Comparison of ENCODE assay signal across 8 cellular contexts in the genomic region with DNA sequence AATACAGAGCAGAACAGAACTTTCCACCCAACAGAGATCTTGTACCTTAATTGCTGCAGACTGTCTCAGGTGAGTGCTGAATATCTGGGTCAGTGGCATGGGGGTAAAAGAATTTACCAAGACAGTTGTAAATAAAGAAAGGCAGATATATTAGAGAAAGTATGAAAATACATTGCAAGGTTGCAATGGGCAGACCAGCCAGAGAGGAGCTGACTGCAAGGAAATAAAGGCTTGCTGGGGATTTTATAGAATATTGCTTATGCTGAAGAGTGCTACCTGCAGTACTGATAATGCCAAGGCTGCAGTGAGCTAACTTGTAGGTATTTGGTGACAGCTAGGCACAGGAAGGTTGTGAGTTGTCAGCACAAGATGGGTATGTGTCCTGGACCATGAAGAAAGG.
"Had no signal": no experiment of that assay in that cellular context is flagged by ENCODE, and none has a peak within 500 bp of the region (broad histone marks: within the 10 kb centered on the region; RNA-seq: fewer than 3 reads in every experiment).

No MANE protein-coding gene starts in this region.

- DNase-seq: GDM1, GF-D8 had no signal

- ATAC-seq: GM12878 had no signal

- FAIRE-seq: G401.6, GM12878, GM12891, GM12892, GM18507, GM19239 had no signal

- H3K4me3 ChIP-seq: GM12878 had no signal
